In the genomic region with DNA sequence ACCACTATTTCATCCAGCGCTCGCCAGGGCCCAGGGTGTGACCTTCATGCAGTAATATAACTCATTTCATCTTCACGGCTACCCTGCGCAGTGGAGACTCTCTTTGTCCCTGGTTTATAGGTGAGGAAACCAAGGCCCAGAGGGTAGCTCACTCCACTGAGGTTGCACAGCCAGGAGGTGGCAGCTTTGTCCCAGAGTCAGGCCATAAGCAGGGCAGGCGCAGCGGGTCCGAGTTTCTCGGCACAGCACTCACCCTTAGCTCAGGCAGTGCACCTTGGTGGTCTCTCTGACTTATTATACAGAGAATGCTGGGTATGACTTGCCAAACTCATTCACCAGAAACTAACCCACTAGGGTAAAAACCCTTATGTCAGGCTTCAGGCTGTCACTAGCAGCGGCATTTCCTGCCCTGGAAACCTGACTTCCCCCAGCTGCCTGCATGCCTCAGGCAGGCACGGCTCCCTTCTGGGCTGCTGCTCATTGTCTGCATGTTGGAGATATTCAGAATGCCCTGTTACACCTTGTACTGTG, we compare ENCODE assay signal across 14 cellular contexts. TPM values are rescaled to one million over a fixed set of nuclear protein-coding genes. Genes with fewer than 3 reads are reported as not detected.
DNase-seq lines count a peak whose midpoint lies in the region; ATAC-seq and TF ChIP-seq lines count a peak whose summit lies in the region.
"Had no signal": no experiment of that assay in that cellular context is flagged by ENCODE, and none has a peak within 500 bp of the region (broad histone marks: within the 10 kb centered on the region; RNA-seq: fewer than 3 reads in every experiment).

No MANE protein-coding gene starts in this region.

- peaks cover 32% of the 10 kb centered on the region for H3K79me1 ChIP-seq in mesenchymal stem cell (replicated peaks; ENCODE audit: low read length, poor library complexity, severe bottlenecking)

- H2BK5ac ChIP-seq in mesenchymal stem cell (ENCODE audit: low read depth, low read length, poor library complexity, severe bottlenecking): no peak overlapping the region

- H3K9ac ChIP-seq in HUES64 (ENCODE audit: low read depth, low read length) (no peak overlapping the region), mesenchymal stem cell (ENCODE audit: low read length) (peak overlapping the region; percentile 72)

- WGBS in HUES64: 86% methylated on average over 10 of the region's 10 CpGs
- 78% methylated on average over 10 of the region's 10 CpGs for WGBS in mesenchymal stem cell

- no peak overlapping the region for H3K4me2 ChIP-seq in mesenchymal stem cell (ENCODE audit: low read length, poor library complexity, severe bottlenecking)

- H4K91ac ChIP-seq in mesenchymal stem cell (ENCODE audit: low read length): no peak overlapping the region

- H3K4me3 ChIP-seq in HUES64 (ENCODE audit: low read length) (no peak overlapping the region), brain microvascular endothelial cell (ENCODE audit: low read depth, low read length) (no peak overlapping the region), mesenchymal stem cell (ENCODE audit: insufficient read depth in 1 of 2, low read depth in 1 of 2, low read length in 2 of 2) (no peak overlapping the region)

- no peak overlapping the region for H2AFZ ChIP-seq in mesenchymal stem cell (ENCODE audit: low read depth, low read length)

- H3K27ac ChIP-seq in C4-2B (peak overlapping the region; percentile 100), HUES64 (ENCODE audit: low read depth, low read length) (peak overlapping the region; percentile 66; the same call in 1 of the 2 replicates), brain microvascular endothelial cell (no peak overlapping the region), mesenchymal stem cell (ENCODE audit: low read length, poor library complexity, severe bottlenecking) (peak overlapping the region; percentile 57)

- no peak for ATAC-seq in GM18505 (IDR thresholded peaks at IDR 0.05; ENCODE audit: unreplicated experiment)
- ATAC-seq: Panc1 had no signal

- TF ChIP-seq POLR2A in GM18505 (IDR thresholded peaks at IDR 0.05; ENCODE audit: borderline replicate concordance, extremely low read depth, insufficient read depth, insufficient read length): no peak
- no peak for TF ChIP-seq POLR2A in erythroblast (IDR thresholded peaks at IDR 0.05; ENCODE audit: low read length)

- no peak overlapping the region for H4K8ac ChIP-seq in mesenchymal stem cell (ENCODE audit: low read length)

- no peaks in the 10 kb centered on the region for H3K27me3 ChIP-seq in HUES64 (ENCODE audit: insufficient read depth, low read length)
- H3K27me3 ChIP-seq in brain microvascular endothelial cell (replicated peaks): no peaks in the 10 kb centered on the region
- no peaks in the 10 kb centered on the region for H3K27me3 ChIP-seq in mesenchymal stem cell (ENCODE audit: control insufficient read depth in 1 of 2, insufficient read depth in 1 of 2, low read length in 2 of 2)

- no peak overlapping the region for H3K14ac ChIP-seq in mesenchymal stem cell (ENCODE audit: low read length in 2 of 2)

- H3K18ac ChIP-seq in mesenchymal stem cell (ENCODE audit: low read depth in 1 of 2, low read length in 2 of 2): peak overlapping the region in 1 of 2 experiments; percentile 8

- H3K36me3 ChIP-seq in HUES64 (ENCODE audit: insufficient read depth, low read length): peaks cover 44% of the 10 kb centered on the region
- peaks cover 8% of the 10 kb centered on the region for H3K36me3 ChIP-seq in brain microvascular endothelial cell (replicated peaks)
- peaks cover 40 to 45% of the 10 kb centered on the region in 2 experiments for H3K36me3 ChIP-seq in mesenchymal stem cell (ENCODE audit: control insufficient read depth in 1 of 2, insufficient read depth in 2 of 2, low read depth in 1 of 2, low read length in 2 of 2)

- H3K23ac ChIP-seq in mesenchymal stem cell (ENCODE audit: low read length in 2 of 2): no peak overlapping the region

- no peak overlapping the region for H2BK12ac ChIP-seq in mesenchymal stem cell (ENCODE audit: low read length in 2 of 2)

- in situ Hi-C loops in brain microvascular endothelial cell (cut with HindIII; ENCODE audit: low pct_ligation_motif_present, low sequenced_read_pairs): no loop called here
- in situ Hi-C loops in GM13976 (cut with MboI; ENCODE audit: low sequenced_read_pairs, unreplicated experiment): no loop called here

- no peak for DNase-seq in brain microvascular endothelial cell
- no peak for DNase-seq in mesenchymal stem cell
- no peak for DNase-seq in erythroblast (lab: John Stamatoyannopoulos, UW)
- no peak for DNase-seq in GM13976 (ENCODE audit: low spot score)
- no peak for DNase-seq in NCI-H526 treated with DMSO at 0.1 percent for 48 hours (lab: John Stamatoyannopoulos, UW)
- DNase-seq: DMS153, foreskin melanocyte, Kasumi-1, midbrain, NCI-H2171 treated with DMSO at 0.1 percent for 48 hours had no signal

- no peak overlapping the region for H3K4ac ChIP-seq in mesenchymal stem cell (ENCODE audit: low read depth in 1 of 2, low read length in 2 of 2)

- H3K4me1 ChIP-seq in HUES64 (ENCODE audit: insufficient read depth, low read length): peaks cover 30% of the 10 kb centered on the region
- peaks cover 41% of the 10 kb centered on the region for H3K4me1 ChIP-seq in mesenchymal stem cell (ENCODE audit: control insufficient read depth, insufficient read depth, low read depth, low read length)

- H2BK120ac ChIP-seq in mesenchymal stem cell (ENCODE audit: low read depth, low read length): no peak overlapping the region

- H3K9me3 ChIP-seq in HUES64 (ENCODE audit: insufficient read depth, low read depth, low read length) (no peaks in the 10 kb centered on the region), mesenchymal stem cell (ENCODE audit: control insufficient read depth, low read length) (no peaks in the 10 kb centered on the region)

- H2BK15ac ChIP-seq in mesenchymal stem cell (ENCODE audit: low read depth, poor library complexity, severe bottlenecking): no peak overlapping the region

- H2AK5ac ChIP-seq in mesenchymal stem cell (ENCODE audit: low read length, severe bottlenecking): no peak overlapping the region

- no peak for TF ChIP-seq CTCF in C4-2B (conservative IDR thresholded peaks at IDR 0.05)
- TF ChIP-seq CTCF in brain microvascular endothelial cell (IDR thresholded peaks at IDR 0.05; ENCODE audit: low read depth, low read length, missing control alignments): peak; percentile 4
- no peak for TF ChIP-seq CTCF in GM13976 (IDR thresholded peaks at IDR 0.05; ENCODE audit: borderline replicate concordance, control extremely low read depth, extremely low read depth, insufficient read depth, missing control alignments)

RNA-seq across cellular contexts. Expression of gene PPP5C, which starts 24.5 kb away (rescaled TPM):
- 87.6 TPM for polyA plus RNA-seq in HUES64 (2013, experiment 1 of 2)
- polyA plus RNA-seq in HUES64 (2013, experiment 2 of 2): 76.6 TPM
- polyA plus RNA-seq in mesenchymal stem cell (2013, experiment 1 of 2): 67.1 TPM
- 63.7 TPM for polyA plus RNA-seq in mesenchymal stem cell (2013, experiment 2 of 2)

RNA-seq across cellular contexts. Expression of gene CCDC8, which starts 41.9 kb away (rescaled TPM):
- polyA plus RNA-seq in HUES64 (2013, experiment 1 of 2): 13.7 TPM
- polyA plus RNA-seq in HUES64 (2013, experiment 2 of 2): 14.9 TPM
- polyA plus RNA-seq in mesenchymal stem cell (2013, experiment 1 of 2): 17.9 TPM
- 17.9 TPM for polyA plus RNA-seq in mesenchymal stem cell (2013, experiment 2 of 2)

RNA-seq across cellular contexts. Expression of gene PNMA8C, which starts 57.3 kb away (rescaled TPM):
- 0.60 TPM for polyA plus RNA-seq in HUES64 (2013, experiment 1 of 2)
- polyA plus RNA-seq in HUES64 (2013, experiment 2 of 2): 0.51 TPM
- polyA plus RNA-seq in mesenchymal stem cell (2013, experiment 1 of 2): 0.03 TPM
- 0.03 TPM for polyA plus RNA-seq in mesenchymal stem cell (2013, experiment 2 of 2)
